Comparison of ENCODE assay signal across 23 cellular contexts in genomic region chrX:132086717-132087116, GRCh38. TPM values are rescaled to one million over a fixed set of nuclear protein-coding genes. Genes with fewer than 3 reads are reported as not detected.
A peak's percentile ranks its signal among the peaks of the same experiment; 100 is the strongest.
DNase-seq lines count a peak whose midpoint lies in the region; TF ChIP-seq lines count a peak whose summit lies in the region.
"Had no signal": no experiment of that assay in that cellular context is flagged by ENCODE, and none has a peak within 500 bp of the region (broad histone marks: within the 10 kb centered on the region; RNA-seq: fewer than 3 reads in every experiment).

No MANE protein-coding gene starts in this region.

- H3K36me3 ChIP-seq in PC-9 (ENCODE audit: low read depth): no peaks in the 10 kb centered on the region
- H3K36me3 ChIP-seq: left ventricle myocardium inferior had no signal

- no peaks in the 10 kb centered on the region for H3K27me3 Mint-ChIP-seq in chondrocyte (ENCODE audit: low read depth)
- H3K27me3 Mint-ChIP-seq: activated naive CD8-positive, alpha-beta T cell; CD4-positive, alpha-beta T cell had no signal

- peaks cover 47% of the 10 kb centered on the region for H3K4me1 Mint-ChIP-seq in chondrocyte (ENCODE audit: low read depth)
- H3K4me1 Mint-ChIP-seq: nephron had no signal

- no peaks in the 10 kb centered on the region for H4K20me1 ChIP-seq in PC-9 (ENCODE audit: insufficient read depth)

- CTCF ChIA-PET in PC-9 (lab: Charles Lee): no interaction called here

- no peaks in the 10 kb centered on the region for H3K27me3 ChIP-seq in PC-9 (ENCODE audit: insufficient read depth, low read depth)
- H3K27me3 ChIP-seq: body of pancreas, hepatocyte had no signal

- no peaks in the 10 kb centered on the region for H3K79me2 ChIP-seq in PC-9 (ENCODE audit: low read depth)
- H3K79me2 ChIP-seq: hepatocyte had no signal

- H3K36me3 Mint-ChIP-seq in chondrocyte (ENCODE audit: low read depth): no peaks in the 10 kb centered on the region
- H3K36me3 Mint-ChIP-seq: activated naive CD8-positive, alpha-beta T cell; immature natural killer cell had no signal

- peak overlapping the region; percentile 71 for H3K27ac Mint-ChIP-seq in chondrocyte (ENCODE audit: unreplicated experiment)
- H3K27ac Mint-ChIP-seq: activated naive CD8-positive, alpha-beta T cell; activated T-helper 1 cell treated with anti-CD3 and anti-CD28 coated beads, Interleukin-12 subunit alpha, Interleukin-12 subunit beta, Interleukin-2, Interleukin-4 antibody, amounts not matched to agents 30 ng/mL and 10 ng/mL and 1 ng/mL, durations not matched to agents 14 hours and 24 hours and 36 hours; CD4-positive, alpha-beta T cell; H9; immature natural killer cell; nephron had no signal

- intact Hi-C loops in PC-9 (cut with micrococcal nuclease; ENCODE audit: unreplicated experiment): no loop called here

- peak overlapping the region; percentile 6; the same call in 1 of the 2 replicates for H3K27ac ChIP-seq in PC-9
- H3K27ac ChIP-seq: body of pancreas, coronary artery, hepatocyte, left ventricle myocardium inferior had no signal

- no peaks in the 10 kb centered on the region for H3K9me3 Mint-ChIP-seq in chondrocyte (ENCODE audit: low read depth)
- H3K9me3 Mint-ChIP-seq: activated T-helper 1 cell treated with anti-CD3 and anti-CD28 coated beads, Interleukin-12 subunit alpha, Interleukin-12 subunit beta, Interleukin-2, Interleukin-4 antibody, amounts not matched to agents 30 ng/mL and 10 ng/mL and 1 ng/mL, durations not matched to agents 14 hours and 24 hours and 36 hours; CD4-positive, alpha-beta T cell; H9; immature natural killer cell; nephron had no signal

- no peaks in the 10 kb centered on the region for H3K9me3 ChIP-seq in PC-9 (ENCODE audit: insufficient read depth, low read depth)
- H3K9me3 ChIP-seq: body of pancreas, left ventricle myocardium inferior had no signal

- H2AFZ ChIP-seq in PC-9: no peak overlapping the region
- H2AFZ ChIP-seq: hepatocyte had no signal

- H3K4me2 ChIP-seq in PC-9: no peak overlapping the region
- H3K4me2 ChIP-seq: hepatocyte had no signal

- peak; percentile 11 for DNase-seq in Daoy (ENCODE audit: low read depth)
- peak in 1 of 2 experiments; percentile 62 for DNase-seq in PC-9
- DNase-seq in chondrocyte (ENCODE audit: low spot score): no peak
- peak; percentile 52 for DNase-seq in kidney tubule cell (ENCODE audit: low spot score)
- no peak for DNase-seq in GM10266 (ENCODE audit: extremely low spot score)
- DNase-seq in NCI-H1092 treated with DMSO at 0.1 percent for 48 hours (lab: John Stamatoyannopoulos, UW): no peak
- no peak for DNase-seq in activated CD4-positive, alpha-beta T cell treated with anti-CD3 and anti-CD28 coated beads for 48 hours
- no peak for DNase-seq in RPMI8226
- DNase-seq: body of pancreas; CD4-positive, alpha-beta T cell; DMS 273 treated with DMSO at 0.1 percent for 48 hours; H9; immature natural killer cell; KBM-7; left ventricle myocardium inferior; NCI-H187; SHP77 had no signal

- no peak overlapping the region for H3K4me3 ChIP-seq in PC-9
- H3K4me3 ChIP-seq: body of pancreas, coronary artery, hepatocyte, left ventricle myocardium inferior had no signal

- H3K9me2 ChIP-seq in PC-9 (ENCODE audit: insufficient read depth): no peaks in the 10 kb centered on the region

- H3K4me3 Mint-ChIP-seq in chondrocyte (ENCODE audit: unreplicated experiment): no peak overlapping the region
- H3K4me3 Mint-ChIP-seq: activated naive CD8-positive, alpha-beta T cell; activated T-helper 1 cell treated with anti-CD3 and anti-CD28 coated beads, Interleukin-12 subunit alpha, Interleukin-12 subunit beta, Interleukin-2, Interleukin-4 antibody, amounts not matched to agents 30 ng/mL and 10 ng/mL and 1 ng/mL, durations not matched to agents 14 hours and 24 hours and 36 hours; CD4-positive, alpha-beta T cell; H9; immature natural killer cell; nephron had no signal

- no peaks in the 10 kb centered on the region for H3K4me1 ChIP-seq in PC-9 (replicated peaks; ENCODE audit: insufficient read depth)
- H3K4me1 ChIP-seq: body of pancreas, left ventricle myocardium inferior had no signal

- POLR2A ChIA-PET in PC-9 (lab: Charles Lee; ENCODE audit: unreplicated experiment): no interaction called here

- H3F3A ChIP-seq in PC-9 (ENCODE audit: insufficient read depth, low read depth): peaks cover 9% of the 10 kb centered on the region; the same call in 1 of the 2 replicates

- no peak for TF ChIP-seq CTCF in PC-9 (conservative IDR thresholded peaks at IDR 0.05)
- no peak for TF ChIP-seq CTCF in chondrocyte (IDR thresholded peaks at IDR 0.05)
- TF ChIP-seq CTCF in GM10266 (IDR thresholded peaks at IDR 0.05; ENCODE audit: control insufficient read depth, insufficient read depth, low read depth, missing control alignments): no peak

- BruUV-seq in PC-9 (replicated peaks; lab: Mats Ljungman, UMichigan): no TSS peak

RNA-seq across cellular contexts. Expression of gene FRMD7, which starts 41.1 kb away (rescaled TPM):
- not detected in 2 replicates for total RNA-seq in Daoy (2014; rRNA removed; shearing (Covaris generic))
- total RNA-seq in PC-9 (2021) (not detected in 2 replicates), chondrocyte (0.21 to 0.34 TPM (median 0.25 TPM) in 3 replicates)
- total RNA-seq: activated T-helper 1 cell treated with anti-CD3 and anti-CD28 coated beads, Interleukin-12 subunit alpha, Interleukin-12 subunit beta, Interleukin-2, Interleukin-4 antibody, amounts not matched to agents 30 ng/mL and 10 ng/mL and 1 ng/mL, durations not matched to agents 14 hours and 24 hours and 36 hours; body of pancreas; CD4-positive, alpha-beta T cell; H9; hepatocyte; sciatic nerve had no signal

Comparison
In these comparisons a context has a peak if more than half of its experiments do, and no peak if none do; other contexts are left out.
1. DNase-seq: peak in Daoy (single experiment) and kidney tubule cell (single experiment); none in chondrocyte (single experiment), GM10266 (single experiment), NCI-H1092 treated with DMSO at 0.1 percent for 48 hours (single experiment), activated CD4-positive, alpha-beta T cell treated with anti-CD3 and anti-CD28 coated beads for 48 hours (single experiment) and RPMI8226 (single experiment).